ENCODE assay signal across 9 cellular contexts in genomic region chr16:18803569-18804462, GRCh38. TPM values are rescaled to one million over a fixed set of nuclear protein-coding genes. Genes with fewer than 3 reads are reported as not detected.
DNase-seq lines count a peak whose midpoint lies in the region; ATAC-seq, FAIRE-seq and TF ChIP-seq lines count a peak whose summit lies in the region.
"Had no signal": no experiment of that assay in that cellular context is flagged by ENCODE, and none has a peak within 500 bp of the region (broad histone marks: within the 10 kb centered on the region; RNA-seq: fewer than 3 reads in every experiment).

No MANE protein-coding gene starts in this region.

- H3K79me2 ChIP-seq in ACC112 (ENCODE audit: control insufficient read depth, insufficient read depth, low read length, unreplicated experiment): peaks cover 30% of the 10 kb centered on the region

- TF ChIP-seq CTCF in transverse colon (IDR thresholded peaks at IDR 0.05): no peak

- TF ChIP-seq EP300 in transverse colon (IDR thresholded peaks at IDR 0.05; ENCODE audit: low read depth): no peak

- peak overlapping the region; percentile 53 for H3K4me3 Mint-ChIP-seq in activated CD8-positive, alpha-beta T cell treated with anti-CD3 and anti-CD28 coated beads, Interleukin-2, amount 10 ng/mL, durations not matched to agents 7 days and 5 days

- intact Hi-C loops in transverse colon (cut with DNase I; ENCODE audit: low total_unique reads): no loop called here

- DNase-seq in H54 (ENCODE audit: insufficient read length, low spot score) (no peak), iris pigment epithelial cell (ENCODE audit: low read depth) (peak; percentile 79), globus pallidus (ENCODE audit: low spot score) (no peak), NCI-H524 treated with DMSO at 0.1 percent for 48 hours (lab: John Stamatoyannopoulos, UW) (no peak), transverse colon (no peak), NCI-H2196 (lab: John Stamatoyannopoulos, UW; ENCODE audit: unreplicated experiment) (no peak)
- no peak for DNase-seq in activated CD8-positive, alpha-beta T cell treated with anti-CD3 and anti-CD28 coated beads, Interleukin-2, amount 10 ng/mL, durations not matched to agents 7 days and 5 days
- DNase-seq: activated effector memory CD4-positive, alpha-beta T cell treated with anti-CD3 and anti-CD28 coated beads, Interleukin-2, amount 50 U/mL, for 16 hours had no signal

- no peaks in the 10 kb centered on the region for H3K9me3 Mint-ChIP-seq in activated CD8-positive, alpha-beta T cell treated with anti-CD3 and anti-CD28 coated beads, Interleukin-2, amount 10 ng/mL, durations not matched to agents 7 days and 5 days (ENCODE audit: insufficient read depth)

- H3K9me3 ChIP-seq in transverse colon: no peaks in the 10 kb centered on the region

- peak overlapping the region; percentile 89 for H3K27ac Mint-ChIP-seq in activated CD8-positive, alpha-beta T cell treated with anti-CD3 and anti-CD28 coated beads, Interleukin-2, amount 10 ng/mL, durations not matched to agents 7 days and 5 days

- H3K27me3 Mint-ChIP-seq in activated CD8-positive, alpha-beta T cell treated with anti-CD3 and anti-CD28 coated beads, Interleukin-2, amount 10 ng/mL, durations not matched to agents 7 days and 5 days (ENCODE audit: low read depth): no peaks in the 10 kb centered on the region

- no peak for ATAC-seq in activated CD8-positive, alpha-beta T cell treated with anti-CD3 and anti-CD28 coated beads, Interleukin-2, amount 10 ng/mL, durations not matched to agents 7 days and 5 days

- H3K27me3 ChIP-seq in ACC112 (ENCODE audit: insufficient read depth, low read length) (no peaks in the 10 kb centered on the region), transverse colon (no peaks in the 10 kb centered on the region)

- H2AFZ ChIP-seq in ACC112 (ENCODE audit: low read length, unreplicated experiment): no peak overlapping the region

- H3K36me3 Mint-ChIP-seq in activated CD8-positive, alpha-beta T cell treated with anti-CD3 and anti-CD28 coated beads, Interleukin-2, amount 10 ng/mL, durations not matched to agents 7 days and 5 days (ENCODE audit: low read depth): peaks cover 61% of the 10 kb centered on the region

- peak overlapping the region; percentile 19; the same call in 1 of the 2 replicates for H3K4me3 ChIP-seq in ACC112 (ENCODE audit: low read depth, low read length)
- no peak overlapping the region for H3K4me3 ChIP-seq in transverse colon

- TF ChIP-seq POLR2A in H54 (IDR thresholded peaks at IDR 0.05; ENCODE audit: low read depth, low read length) (no peak), transverse colon (IDR thresholded peaks at IDR 0.05) (no peak)

- FAIRE-seq in H54 (lab: Jason Lieb, UNC): peak; percentile 75

- POLR2A ChIA-PET in activated CD8-positive, alpha-beta T cell treated with anti-CD3 and anti-CD28 coated beads, Interleukin-2, amount 10 ng/mL, durations not matched to agents 7 days and 5 days (lab: Charles Lee): interaction anchor here (0.6 to 2.6 kb wide), 5 partner anchors 14 to 147 kb away, joined by 3 to 22 read pairs (median 3); partner anchors contain the start of gene RPS15A

- WGBS in transverse colon (ENCODE audit: low coverage in 1 of 2), 2 donors: 69 to 81% methylated on average over 4 to 5 of the region's 5 CpGs

- in situ Hi-C loops in transverse colon (cut with MboI; ENCODE audit: low pct_ligation_motif_present in 1 of 4, low pct_unique_long_range_greater_than_20kb in 1 of 4, low sequenced_read_pairs in 3 of 4): loop anchor here in 2 of 4 donors (25.0 kb wide), 2 partner anchors 108 to 158 kb away; no protein-coding TSS in a partner anchor

- CTCF ChIA-PET in activated CD8-positive, alpha-beta T cell treated with anti-CD3 and anti-CD28 coated beads, Interleukin-2, amount 10 ng/mL, durations not matched to agents 7 days and 5 days (lab: Charles Lee): interaction anchor here (0.9 to 10.6 kb wide), 5 partner anchors 13 to 165 kb away, joined by 3 to 142 read pairs (median 17); partner anchors contain the start of gene RPS15A

- H3K27ac ChIP-seq in ACC112 (ENCODE audit: low read depth, low read length): peak overlapping the region; percentile 79
- H3K27ac ChIP-seq in transverse colon: peak overlapping the region in 2 of 4 donors; percentile 15 to 91

- H3K4me1 ChIP-seq in ACC112 (ENCODE audit: control insufficient read depth, insufficient read depth, low read length, unreplicated experiment) (peaks cover 37% of the 10 kb centered on the region), transverse colon (peaks cover 8 to 28% (median 22%) of the 10 kb centered on the region in 4 donors)

- peaks cover 60% of the 10 kb centered on the region for H3K4me1 Mint-ChIP-seq in activated CD8-positive, alpha-beta T cell treated with anti-CD3 and anti-CD28 coated beads, Interleukin-2, amount 10 ng/mL, durations not matched to agents 7 days and 5 days (ENCODE audit: low read depth)

- H3K36me3 ChIP-seq in ACC112 (ENCODE audit: insufficient read depth, low read length) (peaks cover 5% of the 10 kb centered on the region; the same call in 1 of the 2 replicates), transverse colon (peaks cover 0 to 20% (median 3%) of the 10 kb centered on the region in 4 donors)

RNA-seq across cellular contexts. Expression of gene ARL6IP1, which starts 2.5 kb away (rescaled TPM):
- total RNA-seq in activated CD8-positive, alpha-beta T cell treated with anti-CD3 and anti-CD28 coated beads, Interleukin-2, amount 10 ng/mL, durations not matched to agents 7 days and 5 days: 100 to 1,000 TPM; 234 to 240 TPM
- 100 to 1,000 TPM in 3 of 4 donors, 10 to 100 TPM in 1; 73.0 to 232 (median 175) TPM for total RNA-seq in transverse colon

RNA-seq across cellular contexts. Expression of gene RPS15A, which starts 13.7 kb away (rescaled TPM):
- 1,000 to 10,000 TPM; 1,594 to 1,602 TPM for total RNA-seq in activated CD8-positive, alpha-beta T cell treated with anti-CD3 and anti-CD28 coated beads, Interleukin-2, amount 10 ng/mL, durations not matched to agents 7 days and 5 days
- total RNA-seq in transverse colon: 1,000 to 10,000 TPM in 3 of 4 donors, 100 to 1,000 TPM in 1; 885 to 1,418 (median 1,010) TPM
